ENCODE assay signal across 9 cellular contexts in the genomic region with DNA sequence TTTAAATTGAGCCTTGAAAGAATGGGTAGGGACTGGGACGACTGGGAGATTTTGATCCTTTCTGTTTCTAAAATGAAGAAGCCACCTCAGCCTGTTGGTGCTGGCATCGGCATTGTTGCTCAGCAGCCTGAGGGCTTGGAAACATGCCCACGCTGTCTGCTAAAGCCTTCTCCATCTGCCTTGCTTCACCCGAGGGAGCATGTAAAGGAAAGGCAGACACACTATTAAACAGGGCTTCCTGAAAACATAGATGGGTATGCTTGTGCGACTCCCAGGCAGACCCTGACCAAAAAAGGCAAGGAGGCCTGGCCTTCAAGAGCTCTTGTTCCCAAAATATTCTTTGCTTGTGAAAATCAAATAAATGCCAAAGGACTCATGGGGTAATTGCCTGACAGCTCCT.
DNase-seq lines count a peak whose midpoint lies in the region; ATAC-seq and TF ChIP-seq lines count a peak whose summit lies in the region.
"Had no signal": no experiment of that assay in that cellular context is flagged by ENCODE, and none has a peak within 500 bp of the region (broad histone marks: within the 10 kb centered on the region; RNA-seq: fewer than 3 reads in every experiment).

No MANE protein-coding gene starts in this region.

- no peaks in the 10 kb centered on the region for H3K9me3 ChIP-seq in muscle layer of colon (ENCODE audit: low read length)
- no peaks in the 10 kb centered on the region for H3K9me3 ChIP-seq in CD8-positive, alpha-beta T cell (ENCODE audit: low read length)

- intact Hi-C loops in CD8-positive, alpha-beta T cell (cut with DNase I, micrococcal nuclease) = loop anchor here in 1 of 2 experiments (5.0 kb wide), 1 partner anchor 71 kb away; no protein-coding TSS in a partner anchor
- intact Hi-C loops in natural killer cell (cut with micrococcal nuclease) = no loop called here

- H3K27ac ChIP-seq in muscle layer of colon (ENCODE audit: low read depth, low read length) = peak overlapping the region; percentile 59
- H3K27ac ChIP-seq in CD8-positive, alpha-beta T cell (ENCODE audit: low read depth, low read length) = no peak overlapping the region

- H3K4me1 Mint-ChIP-seq in CD8-positive, alpha-beta T cell (ENCODE audit: low read depth) = no peaks in the 10 kb centered on the region
- no peaks in the 10 kb centered on the region for H3K4me1 Mint-ChIP-seq in natural killer cell

- H3K36me3 Mint-ChIP-seq in CD8-positive, alpha-beta T cell = no peaks in the 10 kb centered on the region
- no peaks in the 10 kb centered on the region for H3K36me3 Mint-ChIP-seq in natural killer cell
- H3K36me3 Mint-ChIP-seq: activated naive CD8-positive, alpha-beta T cell had no signal

- DNase-seq in BJ (ENCODE audit: low read depth) (peak; percentile 51), NCI-H345 treated with DMSO at 0.1 percent for 48 hours (lab: John Stamatoyannopoulos, UW; ENCODE audit: unreplicated experiment) (peak; percentile 37), dedifferentiated amniotic fluid mesenchymal stem cell (ENCODE audit: extremely low spot score) (peak; percentile 87), NCI-H2227 (lab: John Stamatoyannopoulos, UW; ENCODE audit: unreplicated experiment) (no peak), natural killer cell (no peak)
- DNase-seq in CD8-positive, alpha-beta T cell = no peak

- H3K9ac ChIP-seq in muscle layer of colon (ENCODE audit: low read length) = peak overlapping the region; percentile 33

- H3K4me3 Mint-ChIP-seq in CD8-positive, alpha-beta T cell = no peak overlapping the region
- H3K4me3 Mint-ChIP-seq in natural killer cell = no peak overlapping the region
- H3K4me3 Mint-ChIP-seq: activated naive CD8-positive, alpha-beta T cell had no signal

- no peaks in the 10 kb centered on the region for H3K27me3 Mint-ChIP-seq in CD8-positive, alpha-beta T cell (ENCODE audit: low read depth)
- no peaks in the 10 kb centered on the region for H3K27me3 Mint-ChIP-seq in natural killer cell (ENCODE audit: low read depth in 2 of 2)
- H3K27me3 Mint-ChIP-seq: activated naive CD8-positive, alpha-beta T cell had no signal

- no peak for ATAC-seq in GM18502 (IDR thresholded peaks at IDR 0.05; ENCODE audit: poor library complexity, unreplicated experiment)
- no peak for ATAC-seq in CD8-positive, alpha-beta T cell
- no peak for ATAC-seq in natural killer cell

- H3K27me3 ChIP-seq in BJ (ENCODE audit: control insufficient read depth, insufficient read depth, low read length) = no peaks in the 10 kb centered on the region
- H3K27me3 ChIP-seq in muscle layer of colon (ENCODE audit: control insufficient read depth in 1 of 2, insufficient read depth in 2 of 2, low read length in 2 of 2) = no peaks in the 10 kb centered on the region
- H3K27me3 ChIP-seq in CD8-positive, alpha-beta T cell (ENCODE audit: insufficient read depth, low read length) = no peaks in the 10 kb centered on the region

- no peaks in the 10 kb centered on the region for H3K9me3 Mint-ChIP-seq in CD8-positive, alpha-beta T cell
- no peaks in the 10 kb centered on the region for H3K9me3 Mint-ChIP-seq in natural killer cell

- H3K36me3 ChIP-seq in BJ (ENCODE audit: control insufficient read depth, insufficient read depth, low read length) (no peaks in the 10 kb centered on the region), muscle layer of colon (ENCODE audit: insufficient read depth, low read length) (no peaks in the 10 kb centered on the region)
- no peaks in the 10 kb centered on the region for H3K36me3 ChIP-seq in CD8-positive, alpha-beta T cell (ENCODE audit: insufficient read depth, low read length)

- CTCF ChIA-PET in BJ (lab: Yijun Ruan, JAX) = interaction anchor here (0.6 kb wide), 1 partner anchor 21 kb away, joined by 3 read pairs; no protein-coding TSS in a partner anchor
- CTCF ChIA-PET in CD8-positive, alpha-beta T cell (lab: Charles Lee) = interaction anchor here (1.3 kb wide), 1 partner anchor 27 kb away, joined by 3 read pairs; no protein-coding TSS in a partner anchor

- H3K27ac Mint-ChIP-seq in CD8-positive, alpha-beta T cell = no peak overlapping the region
- H3K27ac Mint-ChIP-seq in natural killer cell = no peak overlapping the region
- H3K27ac Mint-ChIP-seq: activated naive CD8-positive, alpha-beta T cell had no signal

- no peak for TF ChIP-seq CTCF in BJ (IDR thresholded peaks at IDR 0.05; ENCODE audit: insufficient read depth, low read depth, low read length)
- no peak for TF ChIP-seq CTCF in CD8-positive, alpha-beta T cell (IDR thresholded peaks at IDR 0.05)
- no peak for TF ChIP-seq CTCF in natural killer cell (IDR thresholded peaks at IDR 0.05)

- H3K4me3 ChIP-seq in BJ (ENCODE audit: low read depth, low read length) = no peak overlapping the region
- H3K4me3 ChIP-seq in muscle layer of colon (ENCODE audit: low read depth in 1 of 2, low read length in 2 of 2) = peak overlapping the region; percentile 23 to 35
- no peak overlapping the region for H3K4me3 ChIP-seq in CD8-positive, alpha-beta T cell (ENCODE audit: low read depth, low read length)

- peaks cover 35% of the 10 kb centered on the region for H3K4me1 ChIP-seq in muscle layer of colon (ENCODE audit: insufficient read depth, low read length)
- no peaks in the 10 kb centered on the region for H3K4me1 ChIP-seq in CD8-positive, alpha-beta T cell (ENCODE audit: insufficient read depth, low read length)

- POLR2A ChIA-PET in BJ (lab: Charles Lee) = interaction anchor here (0.6 kb wide), 1 partner anchor 19 kb away, joined by 11 read pairs; no protein-coding TSS in a partner anchor
- POLR2A ChIA-PET in CD8-positive, alpha-beta T cell (lab: Charles Lee) = no interaction called here

Comparison
In these comparisons a context has a peak if more than half of its experiments do, and no peak if none do; other contexts are left out.
1. DNase-seq: peak in BJ (single experiment), NCI-H345 treated with DMSO at 0.1 percent for 48 hours (single experiment) and dedifferentiated amniotic fluid mesenchymal stem cell (single experiment); none in NCI-H2227 (single experiment), CD8-positive, alpha-beta T cell (0 of 7) and natural killer cell (single experiment).
2. H3K4me3 ChIP-seq: peak in muscle layer of colon (2 of 2); none in BJ (single experiment) and CD8-positive, alpha-beta T cell (single experiment).